Comparison of ENCODE assay signal across 15 cellular contexts in the genomic region with DNA sequence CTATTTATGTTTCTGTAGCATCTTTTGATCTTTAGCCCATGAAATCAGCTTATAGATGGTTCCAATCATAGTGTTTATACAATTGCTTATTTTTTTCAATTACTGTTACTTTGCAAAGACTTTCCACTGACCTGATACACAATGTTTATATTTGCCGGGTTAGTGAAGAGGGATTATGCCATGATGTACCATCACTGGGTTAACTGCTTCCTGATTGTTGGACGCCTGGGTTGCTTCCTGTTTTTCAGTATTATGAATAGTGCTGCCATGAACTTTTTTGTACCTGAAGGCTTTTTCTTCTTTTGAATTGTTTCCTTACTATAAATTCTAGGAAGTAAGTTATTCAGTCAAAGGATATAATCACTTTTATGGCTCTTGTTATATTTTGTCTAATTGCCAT. TPM values are rescaled to one million over a fixed set of nuclear protein-coding genes. Genes with fewer than 3 reads are reported as not detected.
DNase-seq lines count a peak whose midpoint lies in the region; ATAC-seq, FAIRE-seq and TF ChIP-seq lines count a peak whose summit lies in the region.
"Had no signal": no experiment of that assay in that cellular context is flagged by ENCODE, and none has a peak within 500 bp of the region (broad histone marks: within the 10 kb centered on the region; RNA-seq: fewer than 3 reads in every experiment).

No MANE protein-coding gene starts in this region.

- H3K9ac ChIP-seq in HCT116 (ENCODE audit: low read length) (0 out of 2 replicates have a peak overlapping the region, but pooled peaks have one; percentile 53), endothelial cell of umbilical vein (replicated peaks; ENCODE audit: extremely low read depth, insufficient read depth, low read length) (no peak overlapping the region), rectal smooth muscle tissue (ENCODE audit: low read length) (no peak overlapping the region)

- no peak overlapping the region for H3K27ac Mint-ChIP-seq in activated CD8-positive, alpha-beta memory T cell treated with anti-CD3 and anti-CD28 coated beads, Interleukin-2, amount 10 ng/mL, durations not matched to agents 7 days and 5 days
- no peak overlapping the region for H3K27ac Mint-ChIP-seq in endothelial cell (ENCODE audit: unreplicated experiment)
- H3K27ac Mint-ChIP-seq: activated naive CD4-positive, alpha-beta T cell treated with anti-CD3 and anti-CD28 coated beads, Interleukin-2, amount 50 U/mL, for 72 hours had no signal

- CTCF ChIA-PET in HCT116 (lab: Charles Lee) (no interaction called here), OCI-LY7 (lab: Charles Lee; ENCODE audit: unreplicated experiment) (no interaction called here), endothelial cell of umbilical vein (lab: Charles Lee) (no interaction called here)
- CTCF ChIA-PET in activated CD8-positive, alpha-beta memory T cell treated with anti-CD3 and anti-CD28 coated beads, Interleukin-2, amount 10 ng/mL, durations not matched to agents 7 days and 5 days (lab: Charles Lee) = interaction anchor here (0.8 kb wide), 1 partner anchor 16 kb away, joined by 3 read pairs; no protein-coding TSS in a partner anchor

- no peak for TF ChIP-seq CTCF in HCT116 (IDR thresholded peaks at IDR 0.05 in 2 of 3, conservative IDR thresholded peaks at IDR 0.05 in 1 of 3; ENCODE audit: borderline replicate concordance in 1 of 3, insufficient read depth in 1 of 3, low read depth in 2 of 3, low read length in 2 of 3)
- no peak for TF ChIP-seq CTCF in OCI-LY7 (conservative IDR thresholded peaks at IDR 0.05; ENCODE audit: low read length)
- no peak for TF ChIP-seq CTCF in endothelial cell of umbilical vein (IDR thresholded peaks at IDR 0.05; ENCODE audit: extremely low read depth in 1 of 2, insufficient read depth in 1 of 2, low read depth in 1 of 2, low read length in 2 of 2)
- no peak for TF ChIP-seq CTCF in endothelial cell (IDR thresholded peaks at IDR 0.05; ENCODE audit: unreplicated experiment)

- FAIRE-seq in endothelial cell of umbilical vein (lab: Jason Lieb, UNC) (no peak), small intestine (lab: Jason Lieb, UNC) (no peak)
- FAIRE-seq: kidney had no signal

- H3K36me3 ChIP-seq in HCT116 (ENCODE audit: control insufficient read depth in 1 of 2, insufficient read depth in 2 of 2, low read length in 2 of 2) (peaks cover 3 to 23% of the 10 kb centered on the region in 2 experiments; a peak in 3 of 4 replicates), OCI-LY7 (ENCODE audit: insufficient read depth, low read length) (peaks cover 56% of the 10 kb centered on the region), endothelial cell of umbilical vein (ENCODE audit: control insufficient read depth in 2 of 2, extremely low read depth in 1 of 2, insufficient read depth in 2 of 2, low read length in 2 of 2) (peaks cover 0 to 4% of the 10 kb centered on the region in 2 experiments), rectal smooth muscle tissue (ENCODE audit: control insufficient read depth, insufficient read depth, low read length) (peaks cover 9% of the 10 kb centered on the region), small intestine (ENCODE audit: control insufficient read depth in 2 of 2, insufficient read depth in 2 of 2, low read length in 2 of 2) (peaks cover 2% of the 10 kb centered on the region in 2 donors)

- no peak overlapping the region for H3K4me3 Mint-ChIP-seq in activated CD8-positive, alpha-beta memory T cell treated with anti-CD3 and anti-CD28 coated beads, Interleukin-2, amount 10 ng/mL, durations not matched to agents 7 days and 5 days
- H3K4me3 Mint-ChIP-seq in endothelial cell (ENCODE audit: unreplicated experiment) = no peak overlapping the region
- H3K4me3 Mint-ChIP-seq: nephron had no signal

- no peaks in the 10 kb centered on the region for H3K9me3 Mint-ChIP-seq in activated CD8-positive, alpha-beta memory T cell treated with anti-CD3 and anti-CD28 coated beads, Interleukin-2, amount 10 ng/mL, durations not matched to agents 7 days and 5 days (ENCODE audit: low read depth)
- H3K9me3 Mint-ChIP-seq in endothelial cell (ENCODE audit: unreplicated experiment) = no peaks in the 10 kb centered on the region
- H3K9me3 Mint-ChIP-seq: activated naive CD4-positive, alpha-beta T cell treated with anti-CD3 and anti-CD28 coated beads, Interleukin-2, amount 50 U/mL, for 72 hours; IgD-negative memory B cell had no signal

- no peak for TF ChIP-seq RAD21 in HCT116 (IDR thresholded peaks at IDR 0.05; ENCODE audit: low read depth)

- DNase-seq in HCT116 (ENCODE audit: low read depth, low spot score) (no peak), OCI-LY7 (ENCODE audit: low spot score) (peak; percentile 19), endothelial cell of umbilical vein (ENCODE audit: low read depth, low spot score) (peak; percentile 39), germinal center (ENCODE audit: low spot score) (no peak), small intestine (no peak), endothelial cell (ENCODE audit: low spot score) (no peak)
- no peak for DNase-seq in activated CD8-positive, alpha-beta memory T cell treated with anti-CD3 and anti-CD28 coated beads, Interleukin-2, amount 10 ng/mL, durations not matched to agents 7 days and 5 days
- DNase-seq: gastrocnemius medialis, kidney had no signal

- POLR2A ChIA-PET in HCT116 (lab: Charles Lee) = no interaction called here
- POLR2A ChIA-PET in OCI-LY7 (lab: Charles Lee) = interaction anchor here (1.2 to 1.3 kb wide), 2 partner anchors 8 to 117 kb away, joined by 3 to 4 read pairs; partner anchors contain the start of genes MROH8 and RPN2
- POLR2A ChIA-PET in endothelial cell of umbilical vein (lab: Charles Lee) = no interaction called here

- H3K9me2 ChIP-seq in HCT116 (ENCODE audit: insufficient read depth) (no peaks in the 10 kb centered on the region), OCI-LY7 (ENCODE audit: insufficient read depth, low read length) (no peaks in the 10 kb centered on the region)

- H3K4me2 ChIP-seq in HCT116 (ENCODE audit: low read length) (peak overlapping the region; percentile 60; the same call in 1 of the 2 replicates), OCI-LY7 (ENCODE audit: low read length) (peak overlapping the region; percentile 12), endothelial cell of umbilical vein (ENCODE audit: insufficient read depth, low read length) (peak overlapping the region; percentile 34)

- RAD21 ChIA-PET in HCT116 (lab: Charles Lee; ENCODE audit: low non-redundant PET in 1 of 2, low total read pairs in 2 of 2, uncharacterized antibody in 2 of 2, unreplicated experiment in 2 of 2) = no interaction called here

- peaks cover 30 to 57% of the 10 kb centered on the region in 2 experiments for H3K4me1 ChIP-seq in HCT116 (ENCODE audit: control insufficient read depth in 1 of 2, insufficient read depth in 2 of 2, low read length in 2 of 2)
- H3K4me1 ChIP-seq in OCI-LY7 (ENCODE audit: insufficient read depth, low read length, poor library complexity, severe bottlenecking) = peaks cover 28% of the 10 kb centered on the region
- H3K4me1 ChIP-seq in endothelial cell of umbilical vein (ENCODE audit: control insufficient read depth, extremely low read depth, insufficient read depth, low read length) = peaks cover 36% of the 10 kb centered on the region
- H3K4me1 ChIP-seq in rectal smooth muscle tissue (ENCODE audit: control insufficient read depth, insufficient read depth, low read length) = peaks cover 39% of the 10 kb centered on the region
- H3K4me1 ChIP-seq in small intestine (ENCODE audit: control insufficient read depth in 2 of 2, insufficient read depth in 1 of 2, low read depth in 1 of 2, low read length in 1 of 2) = peaks cover 3 to 24% of the 10 kb centered on the region in 2 donors

- no peak for TF ChIP-seq POLR2A in HCT116 (IDR thresholded peaks at IDR 0.05; ENCODE audit: borderline replicate concordance, extremely low read depth, insufficient read depth, insufficient read length)
- TF ChIP-seq POLR2A in endothelial cell of umbilical vein (IDR thresholded peaks at IDR 0.05; ENCODE audit: low read depth, low read length) = no peak

- dilution Hi-C loops in endothelial cell of umbilical vein (cut with MboI; ENCODE audit: extremely low pct_ligation_motif_present, low sequenced_read_pairs) = no loop called here

- H2AFZ ChIP-seq in HCT116 (ENCODE audit: low read depth, low read length, poor library complexity, severe bottlenecking) = no peak overlapping the region
- H2AFZ ChIP-seq in OCI-LY7 (ENCODE audit: low read length) = no peak overlapping the region
- no peak overlapping the region for H2AFZ ChIP-seq in endothelial cell of umbilical vein (ENCODE audit: low read depth, low read length)

- H3K9me3 ChIP-seq in HCT116 (ENCODE audit: control insufficient read depth in 1 of 2, insufficient read depth in 1 of 2, low read depth in 1 of 2, low read length in 2 of 2) = no peaks in the 10 kb centered on the region
- no peaks in the 10 kb centered on the region for H3K9me3 ChIP-seq in OCI-LY7 (ENCODE audit: low read length)
- H3K9me3 ChIP-seq in endothelial cell of umbilical vein (replicated peaks; ENCODE audit: control insufficient read depth, insufficient read depth, low read length) = no peaks in the 10 kb centered on the region
- H3K9me3 ChIP-seq in small intestine (ENCODE audit: control insufficient read depth, low read depth) = no peaks in the 10 kb centered on the region
- H3K9me3 ChIP-seq: gastrocnemius medialis, thyroid gland had no signal

- H3K27ac ChIP-seq in HCT116 (ENCODE audit: low read depth, low read length) = no peak overlapping the region
- H3K27ac ChIP-seq in OCI-LY7 (ENCODE audit: low read depth, low read length, poor library complexity, severe bottlenecking) = no peak overlapping the region
- H3K27ac ChIP-seq in endothelial cell of umbilical vein (ENCODE audit: insufficient read depth, low read depth, low read length) = no peak overlapping the region
- H3K27ac ChIP-seq in rectal smooth muscle tissue (ENCODE audit: low read depth, low read length) = peak overlapping the region; percentile 92
- H3K27ac ChIP-seq in small intestine (ENCODE audit: low read depth in 1 of 2, low read length in 1 of 2) = no peak overlapping the region

- H3K79me2 ChIP-seq in HCT116 (ENCODE audit: insufficient read depth, low read length) (peaks cover 96% of the 10 kb centered on the region), OCI-LY7 (ENCODE audit: insufficient read depth, low read depth, low read length) (peaks cover 48% of the 10 kb centered on the region), endothelial cell of umbilical vein (ENCODE audit: control insufficient read depth, insufficient read depth, low read length) (peaks cover 55% of the 10 kb centered on the region)

- peaks cover 42% of the 10 kb centered on the region for H3K36me3 Mint-ChIP-seq in activated CD8-positive, alpha-beta memory T cell treated with anti-CD3 and anti-CD28 coated beads, Interleukin-2, amount 10 ng/mL, durations not matched to agents 7 days and 5 days
- peaks cover 27% of the 10 kb centered on the region for H3K36me3 Mint-ChIP-seq in endothelial cell (ENCODE audit: low read depth, unreplicated experiment)

- peaks cover 41% of the 10 kb centered on the region for H3K4me1 Mint-ChIP-seq in activated CD8-positive, alpha-beta memory T cell treated with anti-CD3 and anti-CD28 coated beads, Interleukin-2, amount 10 ng/mL, durations not matched to agents 7 days and 5 days
- H3K4me1 Mint-ChIP-seq in endothelial cell (ENCODE audit: unreplicated experiment) = peaks cover 17% of the 10 kb centered on the region

- no peaks in the 10 kb centered on the region for H4K20me1 ChIP-seq in HCT116 (ENCODE audit: insufficient read depth)
- no peaks in the 10 kb centered on the region; the same call in 1 of the 2 replicates for H4K20me1 ChIP-seq in OCI-LY7 (ENCODE audit: insufficient read depth, low read length)
- peaks cover 2% of the 10 kb centered on the region for H4K20me1 ChIP-seq in endothelial cell of umbilical vein (replicated peaks; ENCODE audit: control insufficient read depth, extremely low read depth, insufficient read depth, low read length)

- H3K27me3 ChIP-seq in HCT116 (ENCODE audit: insufficient read depth, low read length) (no peaks in the 10 kb centered on the region), endothelial cell of umbilical vein (ENCODE audit: control insufficient read depth in 2 of 2, insufficient read depth in 2 of 2, low read length in 2 of 2) (no peaks in the 10 kb centered on the region), rectal smooth muscle tissue (ENCODE audit: control insufficient read depth, insufficient read depth, low read length) (no peaks in the 10 kb centered on the region), small intestine (ENCODE audit: control insufficient read depth in 2 of 2, insufficient read depth in 2 of 2, low read length in 2 of 2) (no peaks in the 10 kb centered on the region)
- H3K27me3 ChIP-seq: gastrocnemius medialis, thyroid gland had no signal

- no peak for ATAC-seq in HCT116
- ATAC-seq in activated CD8-positive, alpha-beta memory T cell treated with anti-CD3 and anti-CD28 coated beads, Interleukin-2, amount 10 ng/mL, durations not matched to agents 7 days and 5 days = no peak
- ATAC-seq: activated naive CD4-positive, alpha-beta T cell treated with anti-CD3 and anti-CD28 coated beads, Interleukin-2, amount 50 U/mL, for 72 hours had no signal

- BruUV-seq in HCT116 (replicated peaks; lab: Mats Ljungman, UMichigan) (no TSS peak), OCI-LY7 (replicated peaks; lab: Mats Ljungman, UMichigan) (no TSS peak), endothelial cell of umbilical vein (replicated peaks; lab: Mats Ljungman, UMichigan) (no TSS peak)

- H3K4me3 ChIP-seq in HCT116 (replicated peaks in 1 of 2; ENCODE audit: low read depth in 1 of 2, low read length in 2 of 2) (no peak overlapping the region), OCI-LY7 (ENCODE audit: low read depth, low read length, poor library complexity, severe bottlenecking) (no peak overlapping the region), endothelial cell of umbilical vein (replicated peaks in 1 of 3; ENCODE audit: insufficient read depth in 1 of 3, low read depth in 1 of 3, low read length in 3 of 3) (no peak overlapping the region), rectal smooth muscle tissue (ENCODE audit: low read length) (no peak overlapping the region), small intestine (ENCODE audit: low read depth in 1 of 2, low read length in 2 of 2) (no peak overlapping the region)
- H3K4me3 ChIP-seq: gastrocnemius medialis, thyroid gland had no signal

- intact Hi-C loops in HCT116 (cut with micrococcal nuclease) (loop anchor here (5.0 kb wide), 1 partner anchor 46 kb away; no protein-coding TSS in a partner anchor), OCI-LY7 (cut with micrococcal nuclease; ENCODE audit: unreplicated experiment) (no loop called here), endothelial cell of umbilical vein (cut with micrococcal nuclease) (loop anchor here (5.0 kb wide), 1 partner anchor 51 kb away; the partner anchor contains the start of gene SRC)

- H3K27me3 Mint-ChIP-seq in activated CD8-positive, alpha-beta memory T cell treated with anti-CD3 and anti-CD28 coated beads, Interleukin-2, amount 10 ng/mL, durations not matched to agents 7 days and 5 days = no peaks in the 10 kb centered on the region
- H3K27me3 Mint-ChIP-seq in endothelial cell (ENCODE audit: unreplicated experiment) = no peaks in the 10 kb centered on the region
- H3K27me3 Mint-ChIP-seq: IgD-negative memory B cell had no signal

- 12 to 40% (median 31%) methylated on average over 2 of the region's 2 CpGs for WGBS in small intestine, 3 donors

- no peaks in the 10 kb centered on the region for H3K9me1 ChIP-seq in endothelial cell of umbilical vein (replicated peaks; ENCODE audit: control insufficient read depth, extremely low read depth, insufficient read depth, low read length)

RNA-seq across cellular contexts. Expression of gene MANBAL, which starts 6.9 kb away (rescaled TPM):
- total RNA-seq in HCT116 (2021; ENCODE audit: unreplicated experiment) (47.9 TPM), OCI-LY7 (2022) (12.7 and 13.0 TPM in 2 replicates), endothelial cell of umbilical vein (32.3 and 34.6 TPM in 2 replicates), endothelial cell (ENCODE audit: unreplicated experiment) (35.6 TPM)
- polyA plus RNA-seq in HCT116 (2012) = 80.8 and 84.5 TPM in 2 replicates
- 2.7 and 5.7 TPM in 2 replicates for total RNA-seq in OCI-LY7 (2014; rRNA removed; shearing (Covaris generic))
- polyA plus RNA-seq in endothelial cell of umbilical vein (104 and 115 TPM in 2 replicates), small intestine (10 to 100 TPM; 49.2 to 70.0 (median 50.3) TPM)
- polyA plus RNA-seq in endothelial cell of umbilical vein (2011; cell fraction: cytosol; rRNA removed) = 76.2 and 86.7 TPM in 2 replicates
- polyA plus RNA-seq in endothelial cell of umbilical vein (2011; cell fraction: nucleus; rRNA removed) = 35.4 and 39.9 TPM in 2 replicates
- 49.7 and 56.4 TPM in 2 replicates for polyA plus RNA-seq in endothelial cell of umbilical vein (2012)
- 32.6 and 33.1 TPM in 2 replicates for polyA minus RNA-seq in endothelial cell of umbilical vein
- 25.5 TPM for polyA minus RNA-seq in endothelial cell of umbilical vein (2011; cell fraction: cytosol; rRNA and poly(A)+ RNA removed)
- 7.4 and 9.4 TPM in 2 replicates for polyA minus RNA-seq in endothelial cell of umbilical vein (2011; cell fraction: nucleus; rRNA and poly(A)+ RNA removed)
- 10 to 100 TPM; 11.3 to 11.5 TPM for total RNA-seq in activated CD8-positive, alpha-beta memory T cell treated with anti-CD3 and anti-CD28 coated beads, Interleukin-2, amount 10 ng/mL, durations not matched to agents 7 days and 5 days

RNA-seq across cellular contexts. Expression of gene GHRH, which starts 34.8 kb away (rescaled TPM):
- total RNA-seq in HCT116 (2021; ENCODE audit: unreplicated experiment) = not detected
- not detected in 2 replicates for polyA plus RNA-seq in HCT116 (2012)
- not detected in 2 replicates for total RNA-seq in OCI-LY7 (2014; rRNA removed; shearing (Covaris generic))
- not detected in 2 replicates for total RNA-seq in OCI-LY7 (2022)
- not detected in 2 replicates for total RNA-seq in endothelial cell of umbilical vein
- polyA plus RNA-seq in endothelial cell of umbilical vein = not detected in 2 replicates
- polyA plus RNA-seq in endothelial cell of umbilical vein (2011; cell fraction: cytosol; rRNA removed) = not detected in 2 replicates
- polyA plus RNA-seq in endothelial cell of umbilical vein (2011; cell fraction: nucleus; rRNA removed) = not detected in 2 replicates
- not detected in 2 replicates for polyA plus RNA-seq in endothelial cell of umbilical vein (2012)
- not detected in 2 replicates for polyA minus RNA-seq in endothelial cell of umbilical vein
- polyA minus RNA-seq in endothelial cell of umbilical vein (2011; cell fraction: cytosol; rRNA and poly(A)+ RNA removed) = not detected
- polyA minus RNA-seq in endothelial cell of umbilical vein (2011; cell fraction: nucleus; rRNA and poly(A)+ RNA removed) = not detected in 2 replicates
- polyA plus RNA-seq in small intestine = not detected
- not detected for total RNA-seq in activated CD8-positive, alpha-beta memory T cell treated with anti-CD3 and anti-CD28 coated beads, Interleukin-2, amount 10 ng/mL, durations not matched to agents 7 days and 5 days
- not detected for total RNA-seq in endothelial cell (ENCODE audit: unreplicated experiment)
- total RNA-seq: activated CD8-positive, alpha-beta memory T cell treated with anti-CD3 and anti-CD28 coated beads for 36 hours; activated naive CD4-positive, alpha-beta T cell treated with anti-CD3 and anti-CD28 coated beads, Interleukin-2, amount 50 U/mL, for 72 hours; gastrocnemius medialis; kidney; thyroid gland had no signal
- polyA plus RNA-seq: IgD-negative memory B cell had no signal

RNA-seq across cellular contexts. Expression of gene SRC, which starts 49.6 kb away (rescaled TPM):
- total RNA-seq in HCT116 (2021; ENCODE audit: unreplicated experiment) (42.3 TPM), OCI-LY7 (2022) (0.72 and 0.89 TPM in 2 replicates), endothelial cell of umbilical vein (29.4 and 30.7 TPM in 2 replicates), endothelial cell (ENCODE audit: unreplicated experiment) (60.8 TPM)
- 35.9 and 36.5 TPM in 2 replicates for polyA plus RNA-seq in HCT116 (2012)
- 0.18 and 3.7 TPM in 2 replicates for total RNA-seq in OCI-LY7 (2014; rRNA removed; shearing (Covaris generic))
- polyA plus RNA-seq in endothelial cell of umbilical vein (22.6 and 22.8 TPM in 2 replicates), small intestine (100 to 1,000 TPM in 1 of 3 donors, 10 to 100 TPM in 2; 70.8 to 107 (median 83.6) TPM)
- 15.6 and 20.5 TPM in 2 replicates for polyA plus RNA-seq in endothelial cell of umbilical vein (2011; cell fraction: cytosol; rRNA removed)
- 61.8 and 62.6 TPM in 2 replicates for polyA plus RNA-seq in endothelial cell of umbilical vein (2011; cell fraction: nucleus; rRNA removed)
- 27.1 and 37.5 TPM in 2 replicates for polyA plus RNA-seq in endothelial cell of umbilical vein (2012)
- polyA minus RNA-seq in endothelial cell of umbilical vein = 24.8 and 33.1 TPM in 2 replicates
- polyA minus RNA-seq in endothelial cell of umbilical vein (2011; cell fraction: cytosol; rRNA and poly(A)+ RNA removed) = not detected
- 36.5 and 36.6 TPM in 2 replicates for polyA minus RNA-seq in endothelial cell of umbilical vein (2011; cell fraction: nucleus; rRNA and poly(A)+ RNA removed)
- 1 to 10 TPM; 1.9 to 3.6 TPM for total RNA-seq in activated CD8-positive, alpha-beta memory T cell treated with anti-CD3 and anti-CD28 coated beads, Interleukin-2, amount 10 ng/mL, durations not matched to agents 7 days and 5 days

Comparison
In these comparisons a context has a peak if more than half of its experiments do, and no peak if none do; other contexts are left out.
1. DNase-seq: peak in OCI-LY7 (single experiment) and endothelial cell of umbilical vein (single experiment); none in HCT116 (single experiment), germinal center (single experiment), small intestine (single experiment), activated CD8-positive, alpha-beta memory T cell treated with anti-CD3 and anti-CD28 coated beads, Interleukin-2, amount 10 ng/mL, durations not matched to agents 7 days and 5 days (single experiment) and endothelial cell (single experiment).
2. Peak in every context shown above with its lines, with median percentiles within 50 percentile points of each other: H3K4me2 ChIP-seq.